ENCODE assay signal across 8 cellular contexts in the genomic region with DNA sequence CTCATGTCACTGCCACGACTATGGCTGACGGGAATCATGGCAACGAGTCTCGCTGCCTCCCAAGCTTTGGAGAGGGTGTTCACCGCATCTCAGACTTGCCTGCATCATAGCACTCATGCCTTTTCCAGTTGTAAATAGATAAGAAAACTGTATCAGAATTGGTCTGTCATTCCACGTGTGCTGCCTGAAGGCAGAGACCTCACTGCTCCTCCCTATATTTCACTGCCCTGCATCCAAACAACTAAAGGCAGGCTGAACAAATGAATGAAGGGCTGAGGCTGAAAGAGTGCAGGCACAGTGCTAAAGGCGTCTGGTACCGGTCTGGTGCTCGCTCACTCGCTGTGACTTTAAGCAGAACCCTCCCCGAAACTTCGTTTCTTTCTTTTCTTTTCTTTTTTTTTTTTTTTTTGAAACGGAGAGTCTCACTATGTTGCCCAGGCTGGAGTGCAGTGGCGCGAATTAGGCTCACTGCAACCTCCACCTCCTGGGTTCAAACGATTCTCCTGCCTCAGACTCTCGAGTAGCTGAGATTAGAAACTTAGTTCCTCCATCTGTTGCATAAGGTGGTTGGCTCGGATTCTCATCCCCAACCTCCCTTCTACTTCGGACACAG. TPM values are rescaled to one million over a fixed set of nuclear protein-coding genes. Genes with fewer than 3 reads are reported as not detected.
DNase-seq lines count a peak whose midpoint lies in the region; TF ChIP-seq lines count a peak whose summit lies in the region.

No MANE protein-coding gene starts in this region.

- no peaks in the 10 kb centered on the region for H3K9me3 Mint-ChIP-seq in T-helper 2 cell treated with Interferon-gamma antibody and Interleukin-4, amounts not matched to agents 5 μg/mL and 100 μg/mL, for 36 hours

- no peaks in the 10 kb centered on the region for H3K27me3 Mint-ChIP-seq in T-helper 2 cell treated with Interferon-gamma antibody and Interleukin-4, amounts not matched to agents 5 μg/mL and 100 μg/mL, for 36 hours (ENCODE audit: low read depth)

- H3K4me3 ChIP-seq in colonic mucosa = peak overlapping the region; percentile 62
- H3K4me3 ChIP-seq in muscle layer of duodenum (ENCODE audit: low read depth in 1 of 2, low read length in 2 of 2) = peak overlapping the region; percentile 87

- H3K36me3 Mint-ChIP-seq in T-helper 2 cell treated with Interferon-gamma antibody and Interleukin-4, amounts not matched to agents 5 μg/mL and 100 μg/mL, for 36 hours (ENCODE audit: low read depth) = peaks cover 6% of the 10 kb centered on the region

- H3K9me3 ChIP-seq in KOPT-K1 (ENCODE audit: insufficient read depth, low read length, poor library complexity, severe bottlenecking) = no peaks in the 10 kb centered on the region
- no peaks in the 10 kb centered on the region for H3K9me3 ChIP-seq in colonic mucosa
- H3K9me3 ChIP-seq in muscle layer of duodenum (ENCODE audit: control insufficient read depth in 1 of 2, low read length in 2 of 2) = no peaks in the 10 kb centered on the region

- H3K36me3 ChIP-seq in KOPT-K1 (ENCODE audit: insufficient read depth, low read length) = peaks cover 2% of the 10 kb centered on the region; the same call in 1 of the 2 replicates
- no peaks in the 10 kb centered on the region for H3K36me3 ChIP-seq in colonic mucosa
- H3K36me3 ChIP-seq in muscle layer of duodenum (ENCODE audit: control insufficient read depth in 1 of 2, insufficient read depth in 2 of 2, low read length in 2 of 2) = peaks cover 0 to 1% of the 10 kb centered on the region in 2 donors

- no peak for DNase-seq in T-helper 2 cell treated with Interferon-gamma antibody and Interleukin-4, amounts not matched to agents 5 μg/mL and 100 μg/mL, for 36 hours (ENCODE audit: low spot score)
- DNase-seq in T-helper 2 cell (no peak), colonic mucosa (no peak), GM19240 (ENCODE audit: insufficient read length, low spot score) (no peak), AG08396 (ENCODE audit: low spot score) (no peak), NCI-H2081 (lab: John Stamatoyannopoulos, UW) (no peak)

- TF ChIP-seq CTCF in colonic mucosa (IDR thresholded peaks at IDR 0.05) = no peak

- H3K27ac Mint-ChIP-seq in T-helper 2 cell treated with Interferon-gamma antibody and Interleukin-4, amounts not matched to agents 5 μg/mL and 100 μg/mL, for 36 hours = peak overlapping the region; percentile 90

- H3K4me3 Mint-ChIP-seq in T-helper 2 cell treated with Interferon-gamma antibody and Interleukin-4, amounts not matched to agents 5 μg/mL and 100 μg/mL, for 36 hours = peak overlapping the region; percentile 97

- H3K9ac ChIP-seq in colonic mucosa (ENCODE audit: low read depth in 2 of 2, low read length in 2 of 2) = peak overlapping the region; percentile 73 to 84

- H3K27ac ChIP-seq in KOPT-K1 (ENCODE audit: low read depth, low read length, poor library complexity, severe bottlenecking) (peak overlapping the region; percentile 65), colonic mucosa (peak overlapping the region; percentile 61), muscle layer of duodenum (ENCODE audit: low read length) (no peak overlapping the region)

- H3K4me1 ChIP-seq in colonic mucosa (peaks cover 4% of the 10 kb centered on the region), muscle layer of duodenum (ENCODE audit: control insufficient read depth in 1 of 2, insufficient read depth in 2 of 2, low read length in 2 of 2) (peaks cover 7 to 12% of the 10 kb centered on the region in 2 donors)

- no peaks in the 10 kb centered on the region for H3K27me3 ChIP-seq in colonic mucosa
- H3K27me3 ChIP-seq in muscle layer of duodenum (ENCODE audit: low read depth, low read length) = no peaks in the 10 kb centered on the region

- peaks cover 22% of the 10 kb centered on the region for H3K4me1 Mint-ChIP-seq in T-helper 2 cell treated with Interferon-gamma antibody and Interleukin-4, amounts not matched to agents 5 μg/mL and 100 μg/mL, for 36 hours (ENCODE audit: low read depth)

- intact Hi-C loops in colonic mucosa (cut with DNase I) = no loop called here

RNA-seq across cellular contexts. Expression of a gene that starts 0.5 kb away (rescaled TPM):
- total RNA-seq in colonic mucosa = 10 to 100 TPM; 10.9 to 22.7 TPM

RNA-seq across cellular contexts. Expression of a gene that starts 25.3 kb away (rescaled TPM):
- total RNA-seq in colonic mucosa = 100 to 1,000 TPM in 1 of 2 donors, 10 to 100 TPM in 1; 89.1 to 103 TPM

RNA-seq across cellular contexts. Expression of a gene that starts 26.2 kb away (rescaled TPM):
- total RNA-seq in colonic mucosa = 10 to 100 TPM; 41.7 to 43.5 TPM
